ENCODE assay signal across 1 cellular context in genomic region chr15:34214135-34214534, GRCh38.
TF ChIP-seq lines count a peak whose summit lies in the region.

No MANE protein-coding gene starts in this region.

TF ChIP-seq in K562, 482 proteins besides CTCF, POLR2A, EP300 and RAD21:
- TF ChIP-seq MTA1 (IDR thresholded peaks at IDR 0.05; ENCODE audit: borderline replicate concordance) = no peak
- no peak for TF ChIP-seq ZNF277 (CRISPR knock-in tag; IDR thresholded peaks at IDR 0.05; ENCODE audit: borderline replicate concordance)
- no peak for TF ChIP-seq PPARD (CRISPR knock-in tag; IDR thresholded peaks at IDR 0.05)
- no peak for TF ChIP-seq ZFPM2 (CRISPR knock-in tag; IDR thresholded peaks at IDR 0.05)
- TF ChIP-seq SPI1 (IDR thresholded peaks at IDR 0.05; ENCODE audit: borderline replicate concordance, low read depth, low read length) = 0 out of 2 replicates have a peak, but pooled peaks have one; percentile 22
- TF ChIP-seq RFX7 (CRISPR knock-in tag; IDR thresholded peaks at IDR 0.05) = no peak
- no peak for TF ChIP-seq RNF219 (CRISPR knock-in tag; IDR thresholded peaks at IDR 0.05)
